ENCODE assay signal across 18 cellular contexts in the genomic region with DNA sequence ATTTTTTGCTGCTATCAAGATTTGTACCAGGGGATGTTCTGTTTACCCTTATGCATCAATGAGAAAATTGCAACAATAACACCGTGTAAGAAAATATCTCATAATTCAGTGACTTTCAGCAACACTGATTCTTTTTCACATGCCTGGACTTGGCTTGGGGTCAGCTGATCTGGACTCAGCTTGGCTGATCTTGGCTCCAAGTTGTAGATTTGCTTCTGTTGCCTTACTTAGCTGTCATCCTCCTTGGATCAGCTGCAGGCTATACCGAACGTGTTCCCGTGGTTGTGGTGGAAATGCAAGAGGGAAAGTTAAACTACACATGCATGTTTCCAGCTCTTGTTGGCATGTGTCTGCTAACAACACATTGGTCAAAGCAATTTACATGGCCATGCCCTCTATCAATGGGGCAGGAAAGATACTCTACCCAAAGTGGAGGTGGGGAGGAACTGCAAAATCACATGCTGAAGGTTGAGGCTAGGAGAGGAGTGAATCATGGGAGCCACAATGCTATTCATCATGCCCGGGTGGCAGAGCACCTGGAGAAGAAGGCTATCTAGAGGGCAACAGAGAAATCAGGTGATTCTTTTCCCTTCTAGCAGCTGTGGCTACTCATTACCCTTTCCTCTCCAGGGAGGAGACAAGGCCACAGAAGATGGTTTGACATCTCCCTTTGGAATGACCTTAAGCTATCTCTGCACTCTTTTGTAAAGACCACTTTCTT.
DNase-seq lines count a peak whose midpoint lies in the region; ATAC-seq and TF ChIP-seq lines count a peak whose summit lies in the region.
"Had no signal": no experiment of that assay in that cellular context is flagged by ENCODE, and none has a peak within 500 bp of the region (broad histone marks: within the 10 kb centered on the region; RNA-seq: fewer than 3 reads in every experiment).

No MANE protein-coding gene starts in this region.

- peaks cover 7% of the 10 kb centered on the region for H3K9me3 Mint-ChIP-seq in Calu3 (ENCODE audit: low read depth, unreplicated experiment)

- ATAC-seq in Right ventricle myocardium superior (ENCODE audit: poor library complexity) (peak; percentile 67), sciatic nerve (peak; percentile 86), GM18909 (IDR thresholded peaks at IDR 0.05; ENCODE audit: poor library complexity, unreplicated experiment) (no peak)
- ATAC-seq: Panc1; stimulated activated naive CD8-positive, alpha-beta T cell treated with anti-CD3 and anti-CD28 coated beads, Interleukin-15, Interleukin-2, amounts not matched to agents 100 U/mL and 50 U/mL, for 24 hours; WTC11 had no signal

- peak; percentile 56 for DNase-seq in NCI-H69 (lab: John Stamatoyannopoulos, UW)
- DNase-seq in Right ventricle myocardium superior: no peak
- DNase-seq in sciatic nerve (ENCODE audit: low spot score): peak; percentile 57
- no peak for DNase-seq in colonic mucosa
- DNase-seq in HT-29 (ENCODE audit: low spot score): no peak
- no peak for DNase-seq in Calu3
- DNase-seq: activated effector memory CD4-positive, alpha-beta T cell treated with anti-CD3 and anti-CD28 coated beads, Interleukin-2, amount 50 U/mL, for 16 hours; erythroblast; GM23248; KG1; posterior cingulate gyrus; stimulated activated naive CD8-positive, alpha-beta T cell treated with anti-CD3 and anti-CD28 coated beads, Interleukin-15, Interleukin-2, amounts not matched to agents 100 U/mL and 50 U/mL, for 24 hours had no signal

- H3K27ac Mint-ChIP-seq in Calu3 (ENCODE audit: unreplicated experiment): no peak overlapping the region
- H3K27ac Mint-ChIP-seq: dendritic cell treated with granulocyte-macrophage colony-stimulating factor and Interleukin-4, amounts not matched to agents 40 ng/mL and 50 ng/mL, for 4 days; WTC11 had no signal

- TF ChIP-seq CTCF in colonic mucosa (IDR thresholded peaks at IDR 0.05): no peak
- TF ChIP-seq CTCF in Calu3 (IDR thresholded peaks at IDR 0.05; ENCODE audit: unreplicated experiment): no peak

- H4K20me1 ChIP-seq in BLaER1 treated with 17β-estradiol and CSF1 and Interleukin-3, amounts not matched to agents 10 nM and 100 nM: no peaks in the 10 kb centered on the region

- H3K36me3 ChIP-seq in BLaER1 treated with 17β-estradiol and CSF1 and Interleukin-3, amounts not matched to agents 10 nM and 100 nM: no peaks in the 10 kb centered on the region
- H3K36me3 ChIP-seq in colonic mucosa: no peaks in the 10 kb centered on the region
- H3K36me3 ChIP-seq: BE2C had no signal

- peaks cover 0 to 6% (median 2%) of the 10 kb centered on the region in 11 experiments; a peak in 5 of 22 replicates for H3K9me3 ChIP-seq in BLaER1 treated with 17β-estradiol and CSF1 and Interleukin-3, amounts not matched to agents 10 nM and 100 nM (replicated peaks in 1 of 11)
- no peaks in the 10 kb centered on the region for H3K9me3 ChIP-seq in colonic mucosa
- H3K9me3 ChIP-seq: BE2C had no signal

- no peak overlapping the region for H3K27ac ChIP-seq in BLaER1 treated with 17β-estradiol and CSF1 and Interleukin-3, amounts not matched to agents 10 nM and 100 nM
- no peak overlapping the region for H3K27ac ChIP-seq in colonic mucosa
- H3K27ac ChIP-seq: GM23248 had no signal

- H3K36me3 Mint-ChIP-seq in Calu3 (ENCODE audit: insufficient read depth, unreplicated experiment): no peaks in the 10 kb centered on the region

- H3K27me3 Mint-ChIP-seq in Calu3 (ENCODE audit: unreplicated experiment): no peaks in the 10 kb centered on the region
- H3K27me3 Mint-ChIP-seq: dendritic cell treated with granulocyte-macrophage colony-stimulating factor and Interleukin-4, amounts not matched to agents 40 ng/mL and 50 ng/mL, for 4 days had no signal

- intact Hi-C loops in Right ventricle myocardium superior (cut with DNase I): no loop called here
- intact Hi-C loops in sciatic nerve (cut with DNase I): no loop called here
- intact Hi-C loops in colonic mucosa (cut with DNase I): no loop called here
- intact Hi-C loops in Calu3 (cut with micrococcal nuclease; ENCODE audit: unreplicated experiment): no loop called here

- CTCF ChIA-PET in Calu3 (lab: Charles Lee): no interaction called here

- H3K27me3 ChIP-seq in BLaER1 treated with 17β-estradiol and CSF1 and Interleukin-3, amounts not matched to agents 10 nM and 100 nM: no peaks in the 10 kb centered on the region
- H3K27me3 ChIP-seq in colonic mucosa: no peaks in the 10 kb centered on the region
- H3K27me3 ChIP-seq: BE2C had no signal

- H3K4me3 ChIP-seq in BLaER1 treated with 17β-estradiol and CSF1 and Interleukin-3, amounts not matched to agents 10 nM and 100 nM: no peak overlapping the region
- no peak overlapping the region for H3K4me3 ChIP-seq in colonic mucosa
- H3K4me3 ChIP-seq: GM23248 had no signal

- H3K4me1 ChIP-seq in BLaER1 treated with 17β-estradiol and CSF1 and Interleukin-3, amounts not matched to agents 10 nM and 100 nM: peaks cover 0 to 18% (median 13%) of the 10 kb centered on the region in 10 experiments; a peak in 16 of 20 replicates
- H3K4me1 ChIP-seq in colonic mucosa: no peaks in the 10 kb centered on the region

- H3K4me2 ChIP-seq in BLaER1 treated with 17β-estradiol and CSF1 and Interleukin-3, amounts not matched to agents 10 nM and 100 nM: peak overlapping the region in 7 of 11 experiments; percentile 26 to 63 (median 45); a peak in 11 of 22 replicates

- no peak overlapping the region for H3K9ac ChIP-seq in BLaER1 treated with 17β-estradiol and CSF1 and Interleukin-3, amounts not matched to agents 10 nM and 100 nM
- H3K9ac ChIP-seq in colonic mucosa (ENCODE audit: low read depth in 2 of 2, low read length in 2 of 2): no peak overlapping the region
- H3K9ac ChIP-seq: GM23248 had no signal

- no TSS peak for BruUV-seq in Calu3 (replicated peaks; lab: Mats Ljungman, UMichigan)

- H3K4me1 Mint-ChIP-seq in Calu3 (ENCODE audit: low read depth, unreplicated experiment): no peaks in the 10 kb centered on the region

- no peak overlapping the region for H3K4me3 Mint-ChIP-seq in Calu3 (ENCODE audit: low read depth, unreplicated experiment)
- H3K4me3 Mint-ChIP-seq: dendritic cell treated with granulocyte-macrophage colony-stimulating factor and Interleukin-4, amounts not matched to agents 40 ng/mL and 50 ng/mL, for 4 days; WTC11 had no signal

Comparison
In these comparisons a context has a peak if more than half of its experiments do, and no peak if none do; other contexts are left out.
1. DNase-seq: peak in NCI-H69 (single experiment) and sciatic nerve (single experiment); none in Right ventricle myocardium superior (single experiment), colonic mucosa (single experiment), HT-29 (single experiment) and Calu3 (single experiment).